19 cellular contexts compared by ENCODE assay signal in the genomic region with DNA sequence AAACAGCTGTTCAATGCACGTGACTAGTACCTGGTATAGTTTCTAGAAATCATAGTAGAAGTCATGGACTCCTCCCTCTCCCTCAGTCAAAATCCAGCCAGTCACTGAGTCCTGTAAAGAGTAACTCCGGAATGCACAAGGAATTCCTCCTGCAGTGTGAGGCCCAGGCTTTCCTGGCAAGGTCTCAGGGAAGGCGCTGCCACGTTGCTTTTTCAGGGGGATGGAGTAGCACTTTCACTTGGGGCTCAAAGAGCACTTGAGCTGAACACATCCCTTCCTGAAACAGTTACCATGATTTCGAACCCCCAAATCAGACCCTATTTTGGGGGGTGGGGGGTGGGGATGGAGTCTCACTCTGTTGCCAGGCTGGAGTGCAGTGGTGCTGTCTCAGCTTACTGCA. TPM values are rescaled to one million over a fixed set of nuclear protein-coding genes. Genes with fewer than 3 reads are reported as not detected.
DNase-seq lines count a peak whose midpoint lies in the region; ATAC-seq and TF ChIP-seq lines count a peak whose summit lies in the region.
"Had no signal": no experiment of that assay in that cellular context is flagged by ENCODE, and none has a peak within 500 bp of the region (broad histone marks: within the 10 kb centered on the region; RNA-seq: fewer than 3 reads in every experiment).

No MANE protein-coding gene starts in this region.

- H3K36me3 Mint-ChIP-seq in GM23338 (ENCODE audit: low read depth), result no peaks in the 10 kb centered on the region

- H3K9me2 ChIP-seq in GM23338 (ENCODE audit: insufficient read depth), result no peaks in the 10 kb centered on the region; the same call in 1 of the 2 replicates

- 0 out of 2 replicates have a peak overlapping the region, but pooled peaks have one; percentile 33 for H2AFZ ChIP-seq in GM23338

- no peaks in the 10 kb centered on the region for H3K79me2 ChIP-seq in GM23338 (replicated peaks; ENCODE audit: insufficient read depth)

- no peaks in the 10 kb centered on the region for H3K4me1 ChIP-seq in GM23338 (ENCODE audit: insufficient read depth)
- H3K4me1 ChIP-seq in foreskin keratinocyte, result peaks cover 5% of the 10 kb centered on the region

- no peak for TF ChIP-seq CTCF in GM23338 (conservative IDR thresholded peaks at IDR 0.05; ENCODE audit: low read depth in 2 of 2)
- TF ChIP-seq CTCF in foreskin keratinocyte (conservative IDR thresholded peaks at IDR 0.05), result no peak

- H3K4me3 ChIP-seq in GM23338, result no peak overlapping the region

- H3K4me2 ChIP-seq in GM23338, result no peak overlapping the region

- no peaks in the 10 kb centered on the region for H3K36me3 ChIP-seq in GM23338 (ENCODE audit: insufficient read depth)

- no peaks in the 10 kb centered on the region for H3F3A ChIP-seq in GM23338 (replicated peaks; ENCODE audit: low read depth)

- H4K20me1 ChIP-seq in GM23338 (replicated peaks; ENCODE audit: insufficient read depth), result no peaks in the 10 kb centered on the region

- H3K27me3 Mint-ChIP-seq in GM23338 (ENCODE audit: insufficient read depth, low read depth, poor library complexity), result peaks cover 2% of the 10 kb centered on the region

- H3K27me3 ChIP-seq in GM23338 (ENCODE audit: insufficient read depth), result no peaks in the 10 kb centered on the region
- H3K27me3 ChIP-seq in foreskin keratinocyte, result no peaks in the 10 kb centered on the region

- H3K27ac ChIP-seq in GM23338 (ENCODE audit: low read depth), result no peak overlapping the region
- no peak overlapping the region for H3K27ac ChIP-seq in foreskin keratinocyte

- no peak overlapping the region for H3K4me3 Mint-ChIP-seq in GM23338
- H3K4me3 Mint-ChIP-seq: B cell had no signal

- no peak overlapping the region for H3K27ac Mint-ChIP-seq in GM23338
- H3K27ac Mint-ChIP-seq: B cell had no signal

- ATAC-seq in GM23338 (peak; percentile 89), HG02588 (IDR thresholded peaks at IDR 0.05; ENCODE audit: unreplicated experiment) (no peak), foreskin keratinocyte (no peak), GM21515 (IDR thresholded peaks at IDR 0.05; ENCODE audit: unreplicated experiment) (no peak)
- ATAC-seq: HCT116 had no signal

- no peaks in the 10 kb centered on the region for H3K4me1 Mint-ChIP-seq in GM23338
- H3K4me1 Mint-ChIP-seq: B cell had no signal

- DNase-seq in GM23338 (ENCODE audit: low spot score), result peak; percentile 79
- peak; percentile 87 for DNase-seq in astrocyte of the hippocampus (ENCODE audit: low read depth, low spot score)
- peak; percentile 28 for DNase-seq in iPS DF 4.7 (ENCODE audit: extremely low read depth, low spot score)
- peak; percentile 72 for DNase-seq in renal cortical epithelial cell (ENCODE audit: low read depth)
- DNase-seq in foreskin keratinocyte, result no peak
- DNase-seq: activated CD4-positive, alpha-beta T cell treated with anti-CD3 and anti-CD28 coated beads for 4 hours; activated effector memory CD4-positive, alpha-beta T cell treated with anti-CD3 and anti-CD28 coated beads, Interleukin-2, amount 50 U/mL, for 16 hours; anterior cingulate cortex; erythroblast; GF-D8; head of caudate nucleus; Kasumi-1; NCI-H1417 treated with DMSO at 0.1 percent for 48 hours; NCI-H2171 treated with DMSO at 0.1 percent for 48 hours; occipital lobe had no signal

- H3K9me3 Mint-ChIP-seq in GM23338, result peaks cover 5% of the 10 kb centered on the region; the same call in 1 of the 3 replicates

TF ChIP-seq in GM23338, 12 proteins besides CTCF, POLR2A, EP300 and RAD21:
- TF ChIP-seq CREB1 (CRISPR knock-in tag; IDR thresholded peaks at IDR 0.05; ENCODE audit: low read depth), result no peak
- TF ChIP-seq ZNF331 (CRISPR knock-in tag; IDR thresholded peaks at IDR 0.05; ENCODE audit: low read depth), result no peak
- TF ChIP-seq NANOG (IDR thresholded peaks at IDR 0.05; ENCODE audit: borderline replicate concordance), result no peak
TF ChIP-seq in GM23338: peak in this region for 0.

RNA-seq across cellular contexts. Expression of a gene that starts 26.4 kb away (rescaled TPM):
- total RNA-seq in GM23338 (2014; rRNA removed; shearing (Covaris generic)), result 48.1 and 48.8 TPM in 2 replicates
- polyA plus RNA-seq in GM23338 (2016; fragmentation: Nextera tagmentation; extraction: Ambion mirVana) (22.4 and 23.6 TPM in 2 replicates), foreskin keratinocyte (14.2 and 20.4 TPM in 2 replicates)
- total RNA-seq in renal cortical epithelial cell (28.7 and 43.8 TPM in 2 replicates), foreskin keratinocyte (45.8 and 50.4 TPM in 2 replicates)

Comparison
In these comparisons a context has a peak if more than half of its experiments do, and no peak if none do; other contexts are left out.
1. DNase-seq: peak in GM23338 (single experiment), astrocyte of the hippocampus (single experiment), iPS DF 4.7 (single experiment) and renal cortical epithelial cell (single experiment); none in foreskin keratinocyte (0 of 2).